In genomic region chr12:116813271-116814041, GRCh38 we compare ENCODE assay signal across 20 cellular contexts.
A peak's percentile ranks its signal among the peaks of the same experiment; 100 is the strongest.
DNase-seq lines count a peak whose midpoint lies in the region; ATAC-seq, FAIRE-seq and TF ChIP-seq lines count a peak whose summit lies in the region.
"Had no signal": no experiment of that assay in that cellular context is flagged by ENCODE, and none has a peak within 500 bp of the region (broad histone marks: within the 10 kb centered on the region; RNA-seq: fewer than 3 reads in every experiment).

No MANE protein-coding gene starts in this region.

- TF ChIP-seq POLR2A in HCT116 (IDR thresholded peaks at IDR 0.05; ENCODE audit: borderline replicate concordance, extremely low read depth, insufficient read depth, insufficient read length) = no peak

- no TSS peak for BruUV-seq in HCT116 (replicated peaks; lab: Mats Ljungman, UMichigan)
- BruUV-seq in OCI-LY7 (replicated peaks; lab: Mats Ljungman, UMichigan) = no TSS peak

- H3K36me3 ChIP-seq in HCT116 (ENCODE audit: control insufficient read depth in 1 of 2, insufficient read depth in 2 of 2, low read length in 2 of 2) = no peaks in the 10 kb centered on the region
- H3K36me3 ChIP-seq in OCI-LY7 (ENCODE audit: insufficient read depth, low read length) = peaks cover 23% of the 10 kb centered on the region
- no peaks in the 10 kb centered on the region for H3K36me3 ChIP-seq in bronchial epithelial cell (ENCODE audit: control insufficient read depth, insufficient read depth, low read length)
- no peaks in the 10 kb centered on the region for H3K36me3 ChIP-seq in upper lobe of right lung
- H3K36me3 ChIP-seq: pancreas had no signal

- H3K9ac ChIP-seq in HCT116 (ENCODE audit: low read length) = no peak overlapping the region

- H3K4me2 ChIP-seq in HCT116 (ENCODE audit: low read length) (peak overlapping the region; percentile 22), OCI-LY7 (ENCODE audit: low read length) (peak overlapping the region; percentile 50; the same call in 1 of the 2 replicates)

- TF ChIP-seq CTCF in HCT116 (IDR thresholded peaks at IDR 0.05 in 2 of 3, conservative IDR thresholded peaks at IDR 0.05 in 1 of 3; ENCODE audit: borderline replicate concordance in 1 of 3, insufficient read depth in 1 of 3, low read depth in 2 of 3, low read length in 2 of 3) = no peak
- TF ChIP-seq CTCF in OCI-LY7 (conservative IDR thresholded peaks at IDR 0.05; ENCODE audit: low read length) = no peak
- TF ChIP-seq CTCF in bronchial epithelial cell (IDR thresholded peaks at IDR 0.05; ENCODE audit: insufficient read depth, low read length, severe bottlenecking) = no peak
- no peak for TF ChIP-seq CTCF in upper lobe of right lung (IDR thresholded peaks at IDR 0.05)

- ATAC-seq in HCT116 (peak; percentile 79), upper lobe of right lung (no peak)
- ATAC-seq: activated naive CD8-positive, alpha-beta T cell treated with anti-CD3 and anti-CD28 coated beads, Interleukin-2, amount 50 U/mL, for 24 hours; left colon; pancreas had no signal

- H3K79me2 ChIP-seq in HCT116 (ENCODE audit: insufficient read depth, low read length) (peaks cover 2% of the 10 kb centered on the region; the same call in 1 of the 2 replicates), OCI-LY7 (ENCODE audit: insufficient read depth, low read depth, low read length) (no peaks in the 10 kb centered on the region; the same call in 1 of the 2 replicates)

- no peaks in the 10 kb centered on the region for H3K9me3 ChIP-seq in HCT116 (ENCODE audit: control insufficient read depth in 1 of 2, insufficient read depth in 1 of 2, low read depth in 1 of 2, low read length in 2 of 2)
- H3K9me3 ChIP-seq in OCI-LY7 (ENCODE audit: low read length) = no peaks in the 10 kb centered on the region
- no peaks in the 10 kb centered on the region for H3K9me3 ChIP-seq in upper lobe of right lung
- H3K9me3 ChIP-seq: pancreas had no signal

- CTCF ChIA-PET in HCT116 (lab: Charles Lee) (no interaction called here), OCI-LY7 (lab: Charles Lee; ENCODE audit: unreplicated experiment) (no interaction called here)

- H3K27ac ChIP-seq in HCT116 (ENCODE audit: low read depth, low read length) (peak overlapping the region; percentile 13; the same call in 1 of the 2 replicates), OCI-LY7 (ENCODE audit: low read depth, low read length, poor library complexity, severe bottlenecking) (peak overlapping the region; percentile 52), upper lobe of right lung (no peak overlapping the region)
- H3K27ac ChIP-seq: pancreas, skin epidermis had no signal

- H2AFZ ChIP-seq in HCT116 (ENCODE audit: low read depth, low read length, poor library complexity, severe bottlenecking) (no peak overlapping the region), OCI-LY7 (ENCODE audit: low read length) (no peak overlapping the region)

- no peaks in the 10 kb centered on the region for H3K27me3 ChIP-seq in HCT116 (ENCODE audit: insufficient read depth, low read length)
- H3K27me3 ChIP-seq in bronchial epithelial cell (ENCODE audit: control insufficient read depth, insufficient read depth, low read length) = peaks cover 4% of the 10 kb centered on the region
- H3K27me3 ChIP-seq in upper lobe of right lung = no peaks in the 10 kb centered on the region
- H3K27me3 ChIP-seq: pancreas had no signal

- peak; percentile 28 for FAIRE-seq in bronchial epithelial cell (lab: Jason Lieb, UNC)
- FAIRE-seq: pancreas had no signal

- intact Hi-C loops in HCT116 (cut with micrococcal nuclease) = no loop called here
- intact Hi-C loops in OCI-LY7 (cut with micrococcal nuclease; ENCODE audit: unreplicated experiment) = no loop called here
- intact Hi-C loops in upper lobe of right lung (cut with DNase I) = no loop called here

- no peak overlapping the region for H3K4me3 ChIP-seq in HCT116 (replicated peaks in 1 of 2; ENCODE audit: low read depth in 1 of 2, low read length in 2 of 2)
- no peak overlapping the region for H3K4me3 ChIP-seq in OCI-LY7 (ENCODE audit: low read depth, low read length, poor library complexity, severe bottlenecking)
- no peak overlapping the region for H3K4me3 ChIP-seq in bronchial epithelial cell (ENCODE audit: low read depth, low read length)
- H3K4me3 ChIP-seq in upper lobe of right lung = no peak overlapping the region
- H3K4me3 ChIP-seq: pancreas, skin epidermis had no signal

- TF ChIP-seq RAD21 in HCT116 (IDR thresholded peaks at IDR 0.05; ENCODE audit: low read depth) = no peak

- H3K9me2 ChIP-seq in HCT116 (ENCODE audit: insufficient read depth) = no peaks in the 10 kb centered on the region
- no peaks in the 10 kb centered on the region for H3K9me2 ChIP-seq in OCI-LY7 (ENCODE audit: insufficient read depth, low read length)

- RAD21 ChIA-PET in HCT116 (lab: Charles Lee; ENCODE audit: low non-redundant PET in 1 of 2, low total read pairs in 2 of 2, uncharacterized antibody in 2 of 2, unreplicated experiment in 2 of 2) = no interaction called here

- H3K4me1 ChIP-seq in HCT116 (ENCODE audit: control insufficient read depth in 1 of 2, insufficient read depth in 2 of 2, low read length in 2 of 2) (peaks cover 22 to 28% of the 10 kb centered on the region in 2 experiments), OCI-LY7 (ENCODE audit: insufficient read depth, low read length, poor library complexity, severe bottlenecking) (peaks cover 91% of the 10 kb centered on the region), upper lobe of right lung (peaks cover 6% of the 10 kb centered on the region)

- no peaks in the 10 kb centered on the region for H4K20me1 ChIP-seq in HCT116 (ENCODE audit: insufficient read depth)
- H4K20me1 ChIP-seq in OCI-LY7 (ENCODE audit: insufficient read depth, low read length) = no peaks in the 10 kb centered on the region

- POLR2A ChIA-PET in HCT116 (lab: Charles Lee) (interaction anchor here (0.6 kb wide), 1 partner anchor 28 kb away, joined by 3 read pairs; no protein-coding TSS in a partner anchor), OCI-LY7 (lab: Charles Lee) (interaction anchor here (0.7 to 6.9 kb wide), 2 partner anchors 9 to 67 kb away, joined by 3 to 60 read pairs; no protein-coding TSS in a partner anchor)

- DNase-seq in HCT116 (ENCODE audit: low read depth, low spot score) = peak; percentile 41
- DNase-seq in OCI-LY7 (ENCODE audit: low spot score) = no peak
- DNase-seq in bronchial epithelial cell (ENCODE audit: low read depth) = peak; percentile 88
- peak; percentile 30 for DNase-seq in upper lobe of right lung
- DNase-seq in T1000 (lab: John Stamatoyannopoulos, UW) = no peak
- DNase-seq in GM03348 (ENCODE audit: low spot score) = no peak
- DNase-seq in NCI-H1417 treated with DMSO at 0.1 percent for 48 hours (lab: John Stamatoyannopoulos, UW) = no peak
- DNase-seq: activated CD4-positive, CD25-positive, alpha-beta regulatory T cell; activated naive CD8-positive, alpha-beta T cell treated with anti-CD3 and anti-CD28 coated beads, Interleukin-2, amount 50 U/mL, for 24 hours; central memory CD4-positive, alpha-beta T cell; effector CD8-positive, alpha-beta T cell; hypothalamus; left colon; NCI-H2081; NCI-H526 treated with DMSO at 0.1 percent for 48 hours; pancreas; stimulated activated CD4-positive, alpha-beta T cell treated with anti-CD3 and anti-CD28 coated beads, Interleukin-4, amount 100 ng/mL, for 24 hours; stimulated activated CD8-positive, alpha-beta memory T cell treated with anti-CD3 and anti-CD28 coated beads, Interleukin-4, amount 100 ng/mL, for 48 hours; T-helper 1 cell had no signal

TF ChIP-seq in HCT116, 20 proteins besides CTCF, POLR2A, EP300 and RAD21:
- TF ChIP-seq ELF1 (IDR thresholded peaks at IDR 0.05; ENCODE audit: borderline replicate concordance, low read depth) = no peak
- peak; percentile 51; the same call in 1 of the 2 replicates for TF ChIP-seq SP1 (IDR thresholded peaks at IDR 0.05; ENCODE audit: low read depth)
- TF ChIP-seq JUND (IDR thresholded peaks at IDR 0.05) = peak; percentile 72
- TF ChIP-seq MAX (IDR thresholded peaks at IDR 0.05) = peak; percentile 51
- peak; percentile 66 for TF ChIP-seq FOSL1 (IDR thresholded peaks at IDR 0.05; ENCODE audit: low read depth)

Comparison
In these comparisons a context has a peak if more than half of its experiments do, and no peak if none do; other contexts are left out.
1. DNase-seq: peak in HCT116 (single experiment), bronchial epithelial cell (single experiment) and upper lobe of right lung (single experiment); none in OCI-LY7 (single experiment), T1000 (single experiment), GM03348 (single experiment) and NCI-H1417 treated with DMSO at 0.1 percent for 48 hours (single experiment).